Comparison of ENCODE assay signal across 13 cellular contexts in the genomic region with DNA sequence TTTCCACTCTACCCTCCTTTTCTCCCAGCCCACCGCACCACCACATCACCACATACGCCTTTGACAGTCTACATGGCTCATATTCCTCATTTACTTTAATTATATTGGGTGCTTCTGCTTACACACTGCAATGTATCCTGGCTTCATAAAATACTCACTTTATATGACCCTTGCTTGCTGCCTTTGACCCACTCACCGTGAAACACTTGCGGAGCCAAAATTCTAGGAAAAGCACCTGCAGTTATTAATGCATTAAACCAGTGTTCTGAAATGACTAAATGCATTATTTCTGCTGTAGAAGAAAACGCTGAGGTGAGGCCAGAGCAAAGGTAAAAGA.
"Had no signal": no experiment of that assay in that cellular context is flagged by ENCODE, and none has a peak within 500 bp of the region (broad histone marks: within the 10 kb centered on the region; RNA-seq: fewer than 3 reads in every experiment).

No MANE protein-coding gene starts in this region.

- H3K9me3 ChIP-seq: body of pancreas, colonic mucosa had no signal

- H3K36me3 ChIP-seq: colonic mucosa had no signal

- H3K4me1 Mint-ChIP-seq: naive B cell had no signal

- ATAC-seq: body of pancreas, esophagus mucosa had no signal

- H3K4me3 Mint-ChIP-seq: naive B cell, type B pancreatic cell had no signal

- H3K9me3 Mint-ChIP-seq: type B pancreatic cell had no signal

- H3K27ac ChIP-seq: body of pancreas, colonic mucosa had no signal

- H3K4me1 ChIP-seq: colonic mucosa had no signal

- H3K4me3 ChIP-seq: body of pancreas, colonic mucosa had no signal

- DNase-seq: activated gamma-delta T cell treated with Interleukin-2 at 50 U/mL for 16 hours; amygdala; body of pancreas; caudate nucleus; colonic mucosa; mammary epithelial cell; naive B cell; stimulated activated CD4-positive, alpha-beta T cell treated with anti-CD3 and anti-CD28 coated beads, Interleukin-15, amount 100 ng/mL, for 24 hours; stimulated activated CD4-positive, alpha-beta T cell treated with anti-CD3 and anti-CD28 coated beads, Interleukin-4, amount 100 ng/mL, for 24 hours; SW 1271; T1000 had no signal

- H3K27ac Mint-ChIP-seq: naive B cell, type B pancreatic cell had no signal

- H3K36me3 Mint-ChIP-seq: naive B cell, type B pancreatic cell had no signal

- H3K27me3 ChIP-seq: body of pancreas, colonic mucosa had no signal
